Comparison of ENCODE assay signal across 16 cellular contexts in genomic region chr13:76286178-76286577, GRCh38.
DNase-seq lines count a peak whose midpoint lies in the region; ATAC-seq and TF ChIP-seq lines count a peak whose summit lies in the region.
"Had no signal": no experiment of that assay in that cellular context is flagged by ENCODE, and none has a peak within 500 bp of the region (broad histone marks: within the 10 kb centered on the region; RNA-seq: fewer than 3 reads in every experiment).

No MANE protein-coding gene starts in this region.

- no peaks in the 10 kb centered on the region for H3K36me3 Mint-ChIP-seq in activated naive CD4-positive, alpha-beta T cell treated with anti-CD3 and anti-CD28 coated beads, Interleukin-2, amount 50 U/mL, for 72 hours

- H3K27ac Mint-ChIP-seq in activated naive CD4-positive, alpha-beta T cell treated with anti-CD3 and anti-CD28 coated beads, Interleukin-2, amount 50 U/mL, for 72 hours: no peak overlapping the region
- H3K27ac Mint-ChIP-seq: activated T-helper 17 cell treated with anti-CD3 and anti-CD28 coated beads, Interleukin-2, amount 50 U/mL, for 72 hours had no signal

- no peak overlapping the region for H3K4me3 ChIP-seq in fibroblast of villous mesenchyme (ENCODE audit: low read depth, low read length)
- H3K4me3 ChIP-seq: pancreas, SJCRH30 had no signal

- intact Hi-C loops in head of caudate nucleus (cut with DNase I): no loop called here

- peak; percentile 20 for DNase-seq in GM03348 (ENCODE audit: low spot score)
- DNase-seq in astrocyte of the hippocampus (ENCODE audit: low read depth, low spot score): peak; percentile 44
- DNase-seq in fibroblast of villous mesenchyme (ENCODE audit: low read depth): peak; percentile 35
- DNase-seq in stromal cell of bone marrow (ENCODE audit: low read depth): peak; percentile 74
- no peak for DNase-seq in NCI-H345 treated with DMSO at 0.1 percent for 48 hours (lab: John Stamatoyannopoulos, UW; ENCODE audit: unreplicated experiment)
- DNase-seq in head of caudate nucleus: no peak
- no peak for DNase-seq in UCSD-AML1 (lab: John Stamatoyannopoulos, UW; ENCODE audit: unreplicated experiment)
- DNase-seq in activated naive CD4-positive, alpha-beta T cell treated with anti-CD3 and anti-CD28 coated beads, Interleukin-2, amount 50 U/mL, for 72 hours (ENCODE audit: low spot score in 2 of 2): no peak
- DNase-seq: DMS153; hippocampal formation; kidney glomerular epithelial cell; pancreas; SJCRH30; stimulated activated CD4-positive, alpha-beta T cell treated with anti-CD3 and anti-CD28 coated beads, Interleukin-4, amount 100 ng/mL, for 24 hours; substantia nigra had no signal

- no peak for ATAC-seq in activated naive CD4-positive, alpha-beta T cell treated with anti-CD3 and anti-CD28 coated beads, Interleukin-2, amount 50 U/mL, for 72 hours
- ATAC-seq: activated T-helper 17 cell treated with anti-CD3 and anti-CD28 coated beads, Interleukin-2, amount 50 U/mL, for 72 hours had no signal

- TF ChIP-seq CTCF in fibroblast of villous mesenchyme (IDR thresholded peaks at IDR 0.05; ENCODE audit: insufficient read depth, low read depth, low read length): no peak

- no peaks in the 10 kb centered on the region for H3K9me3 Mint-ChIP-seq in activated naive CD4-positive, alpha-beta T cell treated with anti-CD3 and anti-CD28 coated beads, Interleukin-2, amount 50 U/mL, for 72 hours
- H3K9me3 Mint-ChIP-seq: activated T-helper 17 cell treated with anti-CD3 and anti-CD28 coated beads, Interleukin-2, amount 50 U/mL, for 72 hours had no signal

Comparison
In these comparisons a context has a peak if more than half of its experiments do, and no peak if none do; other contexts are left out.
1. DNase-seq: peak in GM03348 (single experiment), astrocyte of the hippocampus (single experiment), fibroblast of villous mesenchyme (single experiment) and stromal cell of bone marrow (single experiment); none in NCI-H345 treated with DMSO at 0.1 percent for 48 hours (single experiment), head of caudate nucleus (0 of 42), UCSD-AML1 (single experiment) and activated naive CD4-positive, alpha-beta T cell treated with anti-CD3 and anti-CD28 coated beads, Interleukin-2, amount 50 U/mL, for 72 hours (0 of 2).